ENCODE assay signal across 8 cellular contexts in genomic region chr6:63352587-63353281, GRCh38.
DNase-seq lines count a peak whose midpoint lies in the region; ATAC-seq lines count a peak whose summit lies in the region.

No MANE protein-coding gene starts in this region.

- ATAC-seq in GM19395 (IDR thresholded peaks at IDR 0.05; ENCODE audit: unreplicated experiment) (peak; percentile 90), HG03342 (IDR thresholded peaks at IDR 0.05; ENCODE audit: unreplicated experiment) (peak; percentile 86)

- DNase-seq in NCI-H146 (lab: John Stamatoyannopoulos, UW) (peak; percentile 11), NCI-H146 treated with DMSO at 0.1 percent for 48 hours (lab: John Stamatoyannopoulos, UW; ENCODE audit: unreplicated experiment) (no peak), SKM-1 (lab: John Stamatoyannopoulos, UW; ENCODE audit: unreplicated experiment) (peak; percentile 92), foreskin melanocyte (peak; percentile 15), putamen (ENCODE audit: low spot score) (peak; percentile 16), posterior cingulate gyrus (no peak)

- intact Hi-C loops in posterior cingulate gyrus (cut with DNase I) = loop anchor here (1.0 to 10.0 kb wide), 3 partner anchors 232 to 450 kb away; no protein-coding TSS in a partner anchor

Comparison
In these comparisons a context has a peak if more than half of its experiments do, and no peak if none do; other contexts are left out.
1. DNase-seq: peak in NCI-H146 (single experiment), SKM-1 (single experiment), foreskin melanocyte (single experiment) and putamen (single experiment); none in NCI-H146 treated with DMSO at 0.1 percent for 48 hours (single experiment) and posterior cingulate gyrus (0 of 10).